18 cellular contexts compared by ENCODE assay signal in the genomic region with DNA sequence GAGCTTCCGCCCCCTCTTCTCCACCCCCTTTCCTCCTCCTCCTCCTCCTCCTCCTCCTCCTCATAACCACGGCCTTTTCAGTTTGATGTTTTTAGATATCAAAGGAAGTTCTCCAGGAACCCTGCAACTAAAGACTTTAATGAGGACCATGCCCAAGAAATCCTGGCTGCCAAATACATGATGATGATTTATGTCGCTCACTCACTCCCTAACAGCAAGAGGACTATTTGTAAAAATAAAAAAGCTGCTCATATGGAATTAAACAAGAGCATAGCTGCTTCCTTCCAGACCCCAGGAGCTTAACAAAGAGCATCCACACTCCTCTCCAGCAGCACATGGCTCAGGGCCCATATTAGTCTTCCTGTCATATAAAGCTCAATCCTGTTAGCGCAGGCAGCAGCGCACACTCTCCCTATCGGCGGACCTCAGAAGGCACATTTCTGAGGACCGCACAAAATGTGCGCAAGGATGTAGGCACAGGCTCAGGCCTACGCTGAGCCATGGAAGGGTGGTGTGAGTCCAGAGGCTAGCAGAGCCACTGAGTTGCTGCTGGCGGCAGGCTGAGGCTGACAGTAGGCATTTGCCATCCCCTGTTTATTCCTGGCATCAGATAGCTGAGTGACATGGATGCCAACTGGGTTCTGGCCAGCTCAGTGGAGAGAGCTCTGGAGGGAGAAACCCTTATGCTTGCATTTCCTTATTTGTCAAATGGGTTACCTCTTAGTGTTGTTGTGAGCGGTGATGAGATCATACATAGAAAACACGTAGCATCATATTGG.
DNase-seq lines count a peak whose midpoint lies in the region; ATAC-seq and TF ChIP-seq lines count a peak whose summit lies in the region.
"Had no signal": no experiment of that assay in that cellular context is flagged by ENCODE, and none has a peak within 500 bp of the region (broad histone marks: within the 10 kb centered on the region; RNA-seq: fewer than 3 reads in every experiment).

No MANE protein-coding gene starts in this region.

- no peaks in the 10 kb centered on the region for H3K9me3 Mint-ChIP-seq in WTC11
- no peaks in the 10 kb centered on the region for H3K9me3 Mint-ChIP-seq in neural crest cell
- peaks cover 0 to 8% of the 10 kb centered on the region in 2 donors for H3K9me3 Mint-ChIP-seq in effector memory CD8-positive, alpha-beta T cell
- H3K9me3 Mint-ChIP-seq: activated CD8-positive, alpha-beta T cell treated with anti-CD3 and anti-CD28 coated beads for 36 hours had no signal

- POLR2A ChIA-PET in WTC11 (lab: Charles Lee): no interaction called here

- peaks cover 0 to 21% (median 15%) of the 10 kb centered on the region in 9 donors for H3K4me1 ChIP-seq in heart right ventricle

- H3K9me3 ChIP-seq in heart right ventricle: no peaks in the 10 kb centered on the region
- H3K9me3 ChIP-seq: gastroesophageal sphincter, mucosa of descending colon, transverse colon had no signal

- CTCF ChIA-PET in WTC11 (lab: Charles Lee): no interaction called here

- peak in 10 of 14 donors; percentile 4 to 90 (median 26) for DNase-seq in C1 segment of cervical spinal cord (lab: John Stamatoyannopoulos, UW)
- DNase-seq in WTC11 (ENCODE audit: low spot score): no peak
- DNase-seq in heart right ventricle: peak; percentile 39 to 56
- no peak for DNase-seq in neural crest cell (ENCODE audit: low read depth, low spot score)
- no peak for DNase-seq in DMS53 (lab: John Stamatoyannopoulos, UW)
- DNase-seq in effector memory CD8-positive, alpha-beta T cell: no peak
- DNase-seq: ACHN; activated CD8-positive, alpha-beta T cell treated with anti-CD3 and anti-CD28 coated beads for 36 hours; activated naive CD4-positive, alpha-beta T cell treated with Interleukin-2 at 50 U/mL for 16 hours; NCI-H2107; T-helper 17 cell had no signal

- ATAC-seq in WTC11: no peak
- peak; percentile 17 to 93 (median 77) for ATAC-seq in heart right ventricle
- no peak for ATAC-seq in GM19324 (IDR thresholded peaks at IDR 0.05; ENCODE audit: low FRiP score, unreplicated experiment)
- ATAC-seq in GM21515 (IDR thresholded peaks at IDR 0.05; ENCODE audit: unreplicated experiment): no peak
- no peak for ATAC-seq in effector memory CD8-positive, alpha-beta T cell (replicated peaks)
- ATAC-seq: activated CD8-positive, alpha-beta T cell treated with anti-CD3 and anti-CD28 coated beads for 36 hours; gastroesophageal sphincter; T-helper 17 cell had no signal

- H3K36me3 ChIP-seq in heart right ventricle: no peaks in the 10 kb centered on the region
- H3K36me3 ChIP-seq: gastroesophageal sphincter, transverse colon had no signal

- TF ChIP-seq CTCF in WTC11 (IDR thresholded peaks at IDR 0.05) (no peak), heart right ventricle (IDR thresholded peaks at IDR 0.05) (no peak), neural crest cell (conservative IDR thresholded peaks at IDR 0.05) (no peak)

- H3K4me1 Mint-ChIP-seq in WTC11 (peaks cover 20% of the 10 kb centered on the region), neural crest cell (peaks cover 30% of the 10 kb centered on the region)
- no peaks in the 10 kb centered on the region for H3K4me1 Mint-ChIP-seq in effector memory CD8-positive, alpha-beta T cell (ENCODE audit: low read depth in 2 of 2)
- H3K4me1 Mint-ChIP-seq: T-helper 17 cell had no signal

- H3K4me3 Mint-ChIP-seq in WTC11 (peak overlapping the region; percentile 29), neural crest cell (peak overlapping the region; percentile 63)
- no peak overlapping the region for H3K4me3 Mint-ChIP-seq in effector memory CD8-positive, alpha-beta T cell
- H3K4me3 Mint-ChIP-seq: activated CD8-positive, alpha-beta T cell treated with anti-CD3 and anti-CD28 coated beads for 36 hours; T-helper 17 cell had no signal

- WGBS in heart right ventricle, 2 donors: 58 to 59% methylated on average over 13 of the region's 13 CpGs

- H3K27me3 ChIP-seq in heart right ventricle: peaks cover 0 to 3% (median 0%) of the 10 kb centered on the region in 7 donors
- H3K27me3 ChIP-seq: gastroesophageal sphincter, transverse colon had no signal

- no peak overlapping the region for H3K4me3 ChIP-seq in heart right ventricle
- H3K4me3 ChIP-seq: coronary artery, gastroesophageal sphincter, mucosa of descending colon, transverse colon had no signal

- H3K27ac ChIP-seq in heart right ventricle: no peak overlapping the region
- H3K27ac ChIP-seq: coronary artery, gastroesophageal sphincter, KMS-11, transverse colon had no signal

- H3K36me3 Mint-ChIP-seq in WTC11 (no peaks in the 10 kb centered on the region), neural crest cell (ENCODE audit: low read depth) (peaks cover 3% of the 10 kb centered on the region)
- H3K36me3 Mint-ChIP-seq in effector memory CD8-positive, alpha-beta T cell (ENCODE audit: insufficient read depth): no peaks in the 10 kb centered on the region

- H3K27ac Mint-ChIP-seq in WTC11: no peak overlapping the region
- peak overlapping the region; percentile 97 for H3K27ac Mint-ChIP-seq in neural crest cell (ENCODE audit: unreplicated experiment)
- no peak overlapping the region for H3K27ac Mint-ChIP-seq in effector memory CD8-positive, alpha-beta T cell
- H3K27ac Mint-ChIP-seq: activated CD8-positive, alpha-beta T cell treated with anti-CD3 and anti-CD28 coated beads for 36 hours; T-helper 17 cell had no signal

- peaks cover 21% of the 10 kb centered on the region for H3K27me3 Mint-ChIP-seq in WTC11 (ENCODE audit: low read depth)
- peaks cover 6% of the 10 kb centered on the region for H3K27me3 Mint-ChIP-seq in neural crest cell (ENCODE audit: low read depth)
- H3K27me3 Mint-ChIP-seq in effector memory CD8-positive, alpha-beta T cell: peaks cover 0 to 5% of the 10 kb centered on the region in 2 donors
- H3K27me3 Mint-ChIP-seq: T-helper 17 cell had no signal

- intact Hi-C loops in heart right ventricle (cut with DNase I): no loop called here

TF ChIP-seq in WTC11, 78 proteins besides CTCF, POLR2A, EP300 and RAD21:
- TF ChIP-seq NR3C1 (CRISPR knock-in tag; conservative IDR thresholded peaks at IDR 0.05; ENCODE audit: low read depth): no peak
- TF ChIP-seq, protein P1, sequence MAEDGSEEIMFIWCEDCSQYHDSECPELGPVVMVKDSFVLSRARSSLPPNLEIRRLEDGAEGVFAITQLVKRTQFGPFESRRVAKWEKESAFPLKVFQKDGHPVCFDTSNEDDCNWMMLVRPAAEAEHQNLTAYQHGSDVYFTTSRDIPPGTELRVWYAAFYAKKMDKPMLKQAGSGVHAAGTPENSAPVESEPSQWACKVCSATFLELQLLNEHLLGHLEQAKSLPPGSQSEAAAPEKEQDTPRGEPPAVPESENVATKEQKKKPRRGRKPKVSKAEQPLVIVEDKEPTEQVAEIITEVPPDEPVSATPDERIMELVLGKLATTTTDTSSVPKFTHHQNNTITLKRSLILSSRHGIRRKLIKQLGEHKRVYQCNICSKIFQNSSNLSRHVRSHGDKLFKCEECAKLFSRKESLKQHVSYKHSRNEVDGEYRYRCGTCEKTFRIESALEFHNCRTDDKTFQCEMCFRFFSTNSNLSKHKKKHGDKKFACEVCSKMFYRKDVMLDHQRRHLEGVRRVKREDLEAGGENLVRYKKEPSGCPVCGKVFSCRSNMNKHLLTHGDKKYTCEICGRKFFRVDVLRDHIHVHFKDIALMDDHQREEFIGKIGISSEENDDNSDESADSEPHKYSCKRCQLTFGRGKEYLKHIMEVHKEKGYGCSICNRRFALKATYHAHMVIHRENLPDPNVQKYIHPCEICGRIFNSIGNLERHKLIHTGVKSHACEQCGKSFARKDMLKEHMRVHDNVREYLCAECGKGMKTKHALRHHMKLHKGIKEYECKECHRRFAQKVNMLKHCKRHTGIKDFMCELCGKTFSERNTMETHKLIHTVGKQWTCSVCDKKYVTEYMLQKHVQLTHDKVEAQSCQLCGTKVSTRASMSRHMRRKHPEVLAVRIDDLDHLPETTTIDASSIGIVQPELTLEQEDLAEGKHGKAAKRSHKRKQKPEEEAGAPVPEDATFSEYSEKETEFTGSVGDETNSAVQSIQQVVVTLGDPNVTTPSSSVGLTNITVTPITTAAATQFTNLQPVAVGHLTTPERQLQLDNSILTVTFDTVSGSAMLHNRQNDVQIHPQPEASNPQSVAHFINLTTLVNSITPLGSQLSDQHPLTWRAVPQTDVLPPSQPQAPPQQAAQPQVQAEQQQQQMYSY (CRISPR knock-in tag; IDR thresholded peaks at IDR 0.05): no peak
- no peak for TF ChIP-seq SMAD4 (CRISPR knock-in tag; IDR thresholded peaks at IDR 0.05)
- no peak for TF ChIP-seq FOXK1 (CRISPR knock-in tag; IDR thresholded peaks at IDR 0.05)
- TF ChIP-seq, protein P2, sequence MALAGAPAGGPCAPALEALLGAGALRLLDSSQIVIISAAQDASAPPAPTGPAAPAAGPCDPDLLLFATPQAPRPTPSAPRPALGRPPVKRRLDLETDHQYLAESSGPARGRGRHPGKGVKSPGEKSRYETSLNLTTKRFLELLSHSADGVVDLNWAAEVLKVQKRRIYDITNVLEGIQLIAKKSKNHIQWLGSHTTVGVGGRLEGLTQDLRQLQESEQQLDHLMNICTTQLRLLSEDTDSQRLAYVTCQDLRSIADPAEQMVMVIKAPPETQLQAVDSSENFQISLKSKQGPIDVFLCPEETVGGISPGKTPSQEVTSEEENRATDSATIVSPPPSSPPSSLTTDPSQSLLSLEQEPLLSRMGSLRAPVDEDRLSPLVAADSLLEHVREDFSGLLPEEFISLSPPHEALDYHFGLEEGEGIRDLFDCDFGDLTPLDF (CRISPR knock-in tag; IDR thresholded peaks at IDR 0.05): no peak
- 0 out of 2 replicates have a peak, but pooled peaks have one; percentile 1 for TF ChIP-seq SP1 (CRISPR knock-in tag; conservative IDR thresholded peaks at IDR 0.05)
TF ChIP-seq in WTC11: peak in this region for 1.

Comparison
In these comparisons a context has a peak if more than half of its experiments do, and no peak if none do; other contexts are left out.
1. DNase-seq: peak in C1 segment of cervical spinal cord (10 of 14) and heart right ventricle (2 of 2); none in WTC11 (single experiment), neural crest cell (single experiment), DMS53 (single experiment) and effector memory CD8-positive, alpha-beta T cell (0 of 3).
2. ATAC-seq: peak in heart right ventricle (8 of 8); none in WTC11 (single experiment), GM19324 (single experiment), GM21515 (single experiment) and effector memory CD8-positive, alpha-beta T cell (single experiment).
3. H3K4me3 Mint-ChIP-seq: peak in WTC11 (single experiment) and neural crest cell (single experiment); none in effector memory CD8-positive, alpha-beta T cell (0 of 2).